In the genomic region with DNA sequence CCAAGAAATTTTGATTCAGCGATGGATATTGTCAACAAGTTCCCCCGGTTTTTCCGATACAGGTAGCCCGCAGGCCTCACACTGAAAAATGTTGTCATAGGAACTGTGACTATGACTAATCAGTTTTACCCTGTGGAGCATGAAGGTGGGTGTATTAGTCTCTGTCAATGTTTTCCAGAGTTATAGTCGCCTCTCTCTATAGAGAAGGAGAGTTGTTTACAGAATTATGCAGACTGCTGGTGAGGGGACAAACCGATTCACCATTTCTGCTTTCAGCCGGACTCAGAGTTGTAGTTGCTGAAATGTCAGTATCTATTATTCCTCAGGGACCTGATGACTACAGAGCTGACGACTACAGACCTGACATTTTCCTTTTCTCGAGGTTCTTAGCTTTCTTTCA, we compare ENCODE assay signal across 12 cellular contexts.
DNase-seq lines count a peak whose midpoint lies in the region; ATAC-seq and TF ChIP-seq lines count a peak whose summit lies in the region.
"Had no signal": no experiment of that assay in that cellular context is flagged by ENCODE, and none has a peak within 500 bp of the region (broad histone marks: within the 10 kb centered on the region; RNA-seq: fewer than 3 reads in every experiment).

No MANE protein-coding gene starts in this region.

- BruUV-seq in MCF 10A (replicated peaks; lab: Mats Ljungman, UMichigan), result no TSS peak

- in situ Hi-C loops in T47D (cut with HindIII; ENCODE audit: low pct_unique_long_range_greater_than_20kb, low sequenced_read_pairs), result no loop called here

- no peak overlapping the region for H3K27ac Mint-ChIP-seq in MCF 10A (ENCODE audit: low read depth, unreplicated experiment)
- H3K27ac Mint-ChIP-seq in stimulated activated effector memory CD8-positive, alpha-beta T cell treated with anti-CD3 and anti-CD28 coated beads, Interleukin-12 subunit alpha, Interleukin-12 subunit beta, amount 100 ng/mL, for 72 hours, result no peak overlapping the region

- CTCF ChIA-PET in MCF 10A (lab: Yijun Ruan, JAX), result interaction anchor here (0.7 kb wide), 2 partner anchors 20 to 42 kb away, joined by 3 to 5 read pairs; no protein-coding TSS in a partner anchor

- ATAC-seq in HG03175 (IDR thresholded peaks at IDR 0.05; ENCODE audit: unreplicated experiment), result peak; percentile 89
- ATAC-seq in esophagus mucosa, result peak; percentile 71
- peak; percentile 85 for ATAC-seq in stimulated activated effector memory CD8-positive, alpha-beta T cell treated with anti-CD3 and anti-CD28 coated beads, Interleukin-12 subunit alpha, Interleukin-12 subunit beta, amount 100 ng/mL, for 72 hours

- no peaks in the 10 kb centered on the region for H3K9me3 Mint-ChIP-seq in MCF 10A (ENCODE audit: unreplicated experiment)
- H3K9me3 Mint-ChIP-seq in stimulated activated effector memory CD8-positive, alpha-beta T cell treated with anti-CD3 and anti-CD28 coated beads, Interleukin-12 subunit alpha, Interleukin-12 subunit beta, amount 100 ng/mL, for 72 hours, result no peaks in the 10 kb centered on the region

- no peak overlapping the region for H3K4me3 Mint-ChIP-seq in MCF 10A (ENCODE audit: unreplicated experiment)
- no peak overlapping the region for H3K4me3 Mint-ChIP-seq in stimulated activated effector memory CD8-positive, alpha-beta T cell treated with anti-CD3 and anti-CD28 coated beads, Interleukin-12 subunit alpha, Interleukin-12 subunit beta, amount 100 ng/mL, for 72 hours

- POLR2A ChIA-PET in MCF 10A (lab: Yijun Ruan, JAX), result no interaction called here

- peaks cover 8% of the 10 kb centered on the region for H3K4me1 Mint-ChIP-seq in MCF 10A (ENCODE audit: insufficient read depth, unreplicated experiment)
- peaks cover 31% of the 10 kb centered on the region for H3K4me1 Mint-ChIP-seq in stimulated activated effector memory CD8-positive, alpha-beta T cell treated with anti-CD3 and anti-CD28 coated beads, Interleukin-12 subunit alpha, Interleukin-12 subunit beta, amount 100 ng/mL, for 72 hours

- no peak for TF ChIP-seq CTCF in MCF 10A (IDR thresholded peaks at IDR 0.05; ENCODE audit: unreplicated experiment)

- no peaks in the 10 kb centered on the region for H3K27me3 Mint-ChIP-seq in MCF 10A (ENCODE audit: insufficient read depth, unreplicated experiment)

- H3K36me3 Mint-ChIP-seq in MCF 10A (ENCODE audit: insufficient read depth, unreplicated experiment), result peaks cover 2% of the 10 kb centered on the region
- no peaks in the 10 kb centered on the region for H3K36me3 Mint-ChIP-seq in stimulated activated effector memory CD8-positive, alpha-beta T cell treated with anti-CD3 and anti-CD28 coated beads, Interleukin-12 subunit alpha, Interleukin-12 subunit beta, amount 100 ng/mL, for 72 hours

- DNase-seq in T47D (ENCODE audit: low read depth in 1 of 2, low spot score in 1 of 2), result peak; percentile 15 to 54
- DNase-seq in MCF 10A (ENCODE audit: unreplicated experiment), result no peak
- no peak for DNase-seq in stimulated activated effector memory CD8-positive, alpha-beta T cell treated with anti-CD3 and anti-CD28 coated beads, Interleukin-12 subunit alpha, Interleukin-12 subunit beta, amount 100 ng/mL, for 72 hours (ENCODE audit: low spot score in 2 of 2)
- DNase-seq in NCI-H1436 (lab: John Stamatoyannopoulos, UW), result no peak
- no peak for DNase-seq in NCI-H446 treated with DMSO at 0.1 percent for 48 hours (lab: John Stamatoyannopoulos, UW)
- DNase-seq in NCI-H1105 (lab: John Stamatoyannopoulos, UW), result no peak
- DNase-seq: AML-193, amniotic stem cell, NCI-H1436 treated with DMSO at 0.1 percent for 48 hours, T1000 had no signal

- intact Hi-C loops in MCF 10A (cut with micrococcal nuclease), result no loop called here

Comparison
In these comparisons a context has a peak if more than half of its experiments do, and no peak if none do; other contexts are left out.
1. DNase-seq: peak in T47D (2 of 2); none in MCF 10A (single experiment), stimulated activated effector memory CD8-positive, alpha-beta T cell treated with anti-CD3 and anti-CD28 coated beads, Interleukin-12 subunit alpha, Interleukin-12 subunit beta, amount 100 ng/mL, for 72 hours (0 of 2), NCI-H1436 (single experiment), NCI-H446 treated with DMSO at 0.1 percent for 48 hours (single experiment) and NCI-H1105 (single experiment).
2. Peak in every context shown above with its lines, with median percentiles within 50 percentile points of each other: ATAC-seq.